In the genomic region with DNA sequence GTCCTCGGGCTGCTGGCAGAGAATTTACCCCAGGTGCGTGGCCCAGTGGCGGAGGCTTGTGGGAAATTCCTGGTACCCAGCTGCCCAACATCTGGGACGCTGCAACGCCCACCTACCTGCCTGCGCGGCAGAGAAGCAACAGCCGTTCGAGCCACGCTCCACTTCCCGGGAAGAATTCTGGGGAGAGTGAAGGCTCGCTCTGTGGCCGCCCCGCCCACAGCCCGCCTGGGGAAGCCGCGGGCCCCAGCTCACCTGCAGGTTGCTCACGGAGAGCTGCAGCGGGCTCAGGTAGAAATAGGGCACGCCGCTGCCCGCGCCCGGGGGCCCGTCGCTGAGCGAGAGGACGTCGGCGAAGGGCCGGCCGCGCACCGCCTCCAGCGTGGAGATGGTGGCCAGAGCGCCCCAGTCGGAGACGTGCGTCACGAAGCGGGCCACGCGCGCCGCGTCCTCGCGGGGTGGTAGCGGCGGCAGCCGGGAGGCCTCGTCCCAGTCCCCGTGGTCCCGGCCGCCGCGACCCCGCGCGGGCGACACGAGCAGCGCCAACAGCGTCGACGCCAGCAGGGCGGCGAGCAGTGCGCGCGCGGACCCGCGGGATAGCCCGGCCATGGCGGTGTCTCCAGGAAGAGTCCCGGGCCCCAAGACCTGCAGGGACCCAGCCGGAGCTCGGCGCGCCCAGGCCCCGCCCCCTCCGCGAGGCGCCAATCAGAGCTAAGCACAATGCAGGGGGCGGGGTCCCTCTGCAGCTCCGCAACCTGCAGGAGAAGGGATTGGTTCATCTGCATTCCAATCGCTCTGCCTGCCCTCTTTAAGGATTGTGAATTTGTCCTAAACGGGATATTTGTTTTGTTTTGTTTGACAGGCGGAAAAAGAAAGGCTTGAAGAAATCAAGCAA, we compare ENCODE assay signal across 8 cellular contexts. TPM values are rescaled to one million over a fixed set of nuclear protein-coding genes. Genes with fewer than 3 reads are reported as not detected.
DNase-seq lines count a peak whose midpoint lies in the region; ATAC-seq, FAIRE-seq and TF ChIP-seq lines count a peak whose summit lies in the region.

Gene CREG1 (minus strand): TSS at position 627 of the 892 bp plus-strand sequence.

- peak within 1 kb of the TSS; percentile 60 to 61 for H3K9ac ChIP-seq in kidney (ENCODE audit: low read length in 2 of 2)

- peak; percentile 80 for TF ChIP-seq POLR2A in GM19099 (IDR thresholded peaks at IDR 0.05; ENCODE audit: extremely low read depth, insufficient read length, low read depth)

- peak; percentile 99 for ATAC-seq in HG03432 (IDR thresholded peaks at IDR 0.05; ENCODE audit: unreplicated experiment)

- TF ChIP-seq CTCF in kidney (IDR thresholded peaks at IDR 0.05; ENCODE audit: borderline replicate concordance, extremely low read depth, insufficient read depth): peak; percentile 8

- H3K36me3 ChIP-seq in kidney (ENCODE audit: control insufficient read depth in 1 of 2, insufficient read depth in 2 of 2, low read length in 2 of 2): no peaks in the 10 kb centered on the region

- intact Hi-C loops in kidney (cut with DNase I): no loop called here

- no peaks in the 10 kb centered on the region for H3K9me3 ChIP-seq in kidney (ENCODE audit: control insufficient read depth in 1 of 2, low read length in 2 of 2)

- peak within 1 kb of the TSS; percentile 77 to 86 for H3K4me3 ChIP-seq in kidney (ENCODE audit: low read length in 2 of 2)

- peaks cover 6 to 11% of the 10 kb centered on the region in 2 donors for H3K4me1 ChIP-seq in kidney (ENCODE audit: control insufficient read depth in 1 of 2, insufficient read depth in 1 of 2, low read depth in 1 of 2, low read length in 2 of 2)

- peak; percentile 58 for FAIRE-seq in kidney (lab: Jason Lieb, UNC)

- H3K27ac ChIP-seq in kidney (ENCODE audit: low read depth in 2 of 2, low read length in 2 of 2): peak within 1 kb of the TSS; percentile 76 to 87

- DNase-seq in AG20443 (ENCODE audit: low spot score) (peak; percentile 98), NCI-H510A (lab: John Stamatoyannopoulos, UW) (peak; percentile 80), cerebellum (ENCODE audit: low spot score) (peak; percentile 97), kidney (peak; percentile 98)
- peak; percentile 77 for DNase-seq in activated CD4-positive, alpha-beta T cell treated with anti-CD3 and anti-CD28 coated beads for 1 hour
- DNase-seq in stimulated activated CD4-positive, alpha-beta T cell treated with anti-CD3 and anti-CD28 coated beads, Interleukin-15, amount 100 ng/mL, for 24 hours: peak; percentile 96

RNA-seq across cellular contexts. Expression of gene CREG1, which starts in this region (rescaled TPM):
- total RNA-seq in cerebellum: 36.7 TPM
- 91.2 TPM for total RNA-seq in kidney
- 115 TPM for polyA plus RNA-seq in kidney (ENCODE audit: insufficient read depth, low read depth, low replicate concordance)

Comparison
In these comparisons a context has a peak if more than half of its experiments do, and no peak if none do; other contexts are left out.
1. Peak in every context shown above with its lines: DNase-seq, ATAC-seq, H3K4me3 ChIP-seq and H3K27ac ChIP-seq.